Comparison of ENCODE assay signal across 8 cellular contexts in genomic region chr12:53079226-53080117, GRCh38. TPM values are rescaled to one million over a fixed set of nuclear protein-coding genes. Genes with fewer than 3 reads are reported as not detected.
A peak's percentile ranks its signal among the peaks of the same experiment; 100 is the strongest.
DNase-seq lines count a peak whose midpoint lies in the region; ATAC-seq and TF ChIP-seq lines count a peak whose summit lies in the region.

TSS of gene SPRYD3 (minus strand) at chr12:53079390. CDS start at chr12:53079333, 57 bp downstream.

- H3K27ac ChIP-seq in OCI-LY3 (ENCODE audit: low read length) = peak within 1 kb of the TSS; percentile 35

- H3K4me3 ChIP-seq in OCI-LY3 (ENCODE audit: low read length) (peak within 1 kb of the TSS; percentile 92), mononuclear cell (ENCODE audit: low read length) (peak within 1 kb of the TSS; percentile 62)

- peak within 1 kb of the TSS; percentile 89 for H2AFZ ChIP-seq in OCI-LY3 (ENCODE audit: low read depth, low read length)

- TF ChIP-seq CTCF in OCI-LY3 (IDR thresholded peaks at IDR 0.05; ENCODE audit: low read depth, low read length) (no peak), endothelial cell (IDR thresholded peaks at IDR 0.05; ENCODE audit: unreplicated experiment) (no peak)

- H3K27ac Mint-ChIP-seq in endothelial cell (ENCODE audit: unreplicated experiment) = peak within 1 kb of the TSS; percentile 54

- H3K9me3 Mint-ChIP-seq in endothelial cell (ENCODE audit: unreplicated experiment) = no peaks in the 10 kb centered on the region

- ATAC-seq in GM21515 (IDR thresholded peaks at IDR 0.05; ENCODE audit: unreplicated experiment) = peak; percentile 99

- H3K4me1 Mint-ChIP-seq in endothelial cell (ENCODE audit: unreplicated experiment) = peaks cover 8% of the 10 kb centered on the region

- 0 out of 2 replicates have a peak, but pooled peaks cover 6% of the 10 kb centered on the region for H3K79me2 ChIP-seq in OCI-LY3 (ENCODE audit: low read length)

- peaks cover 15% of the 10 kb centered on the region for H3K36me3 Mint-ChIP-seq in endothelial cell (ENCODE audit: low read depth, unreplicated experiment)

- peak within 1 kb of the TSS; percentile 99 for H3K4me2 ChIP-seq in OCI-LY3 (ENCODE audit: low read length)

- peaks cover 9% of the 10 kb centered on the region for H3K4me1 ChIP-seq in OCI-LY3 (ENCODE audit: low read length)
- H3K4me1 ChIP-seq in mononuclear cell (ENCODE audit: insufficient read depth, low read length) = peaks cover 21% of the 10 kb centered on the region

- peaks cover 11% of the 10 kb centered on the region for H3K36me3 ChIP-seq in OCI-LY3 (replicated peaks; ENCODE audit: low read depth, low read length)

- peak within 1 kb of the TSS; percentile 88 for H3K9ac ChIP-seq in OCI-LY3 (ENCODE audit: low read length)

- H3K27me3 ChIP-seq in OCI-LY3 (ENCODE audit: low read depth, low read length) (peaks cover 5% of the 10 kb centered on the region), mononuclear cell (ENCODE audit: insufficient read depth, low read length) (no peaks in the 10 kb centered on the region)

- peak within 1 kb of the TSS; percentile 88 for H3K4me3 Mint-ChIP-seq in endothelial cell (ENCODE audit: unreplicated experiment)

- no peaks in the 10 kb centered on the region for H3K27me3 Mint-ChIP-seq in endothelial cell (ENCODE audit: unreplicated experiment)

- DNase-seq in D341Med (ENCODE audit: low spot score) (peak; percentile 100), HuH-7 (ENCODE audit: low spot score) (peak; percentile 100), endothelial cell (ENCODE audit: low spot score) (peak; percentile 97)
- peak; percentile 98 for DNase-seq in activated CD8-positive, alpha-beta memory T cell treated with anti-CD3 and anti-CD28 coated beads, Interleukin-2, amount 50 U/mL, for 48 hours
- DNase-seq in stimulated activated CD8-positive, alpha-beta memory T cell treated with anti-CD3 and anti-CD28 coated beads, Interleukin-4, amount 100 ng/mL, for 1 hour (ENCODE audit: low read depth in 2 of 2, low spot score in 1 of 2) = peak; percentile 91 to 94

- H3K9me3 ChIP-seq in OCI-LY3 (ENCODE audit: insufficient read depth, low read length) = no peaks in the 10 kb centered on the region
- no peaks in the 10 kb centered on the region for H3K9me3 ChIP-seq in mononuclear cell (ENCODE audit: low read depth, low read length)

- no peaks in the 10 kb centered on the region for H4K20me1 ChIP-seq in OCI-LY3 (ENCODE audit: insufficient read depth, low read length)

RNA-seq across cellular contexts. Expression of gene SPRYD3, which starts in this region (rescaled TPM):
- total RNA-seq in endothelial cell (ENCODE audit: unreplicated experiment) (10.5 TPM), mononuclear cell (9.4 TPM)

Comparison
In these comparisons a context has a peak if more than half of its experiments do, and no peak if none do; other contexts are left out.
1. Peak in every context shown above with its lines: DNase-seq, ATAC-seq, H3K4me3 ChIP-seq and H3K27ac ChIP-seq.